ENCODE assay signal across 8 cellular contexts in the genomic region with DNA sequence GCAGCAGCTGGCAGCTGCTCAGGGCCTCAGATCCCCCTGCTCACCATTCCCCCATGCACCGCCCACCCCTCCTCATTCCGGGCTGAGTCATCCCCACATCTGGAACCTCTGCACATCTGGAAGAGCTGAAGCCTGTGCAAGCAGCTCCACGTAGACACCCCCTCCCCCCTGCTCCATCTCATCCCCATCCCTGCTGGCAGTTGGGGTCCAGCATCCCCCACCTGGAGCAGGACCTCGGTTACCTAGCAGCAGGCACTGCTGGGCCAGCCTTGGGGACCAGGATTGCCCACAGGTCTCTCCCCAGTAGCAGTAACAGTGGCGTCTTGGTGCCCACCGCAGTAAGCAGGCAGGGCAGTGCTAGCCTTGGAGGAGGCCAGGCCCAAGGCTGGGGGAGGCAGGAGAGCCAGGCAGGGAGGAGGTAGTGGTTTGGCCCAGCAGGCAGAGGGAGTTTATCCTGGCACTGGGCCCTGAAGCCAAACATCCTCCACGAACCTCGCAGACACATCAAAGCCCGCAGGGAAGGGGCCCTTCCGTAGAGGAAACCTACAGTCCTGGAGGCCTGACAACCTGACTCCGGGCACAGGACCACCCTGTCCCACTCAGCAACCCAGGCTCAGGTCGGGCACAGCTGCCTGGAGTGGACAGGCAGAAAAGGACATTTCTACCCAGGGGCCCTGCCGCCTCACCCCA. TPM values are rescaled to one million over a fixed set of nuclear protein-coding genes. Genes with fewer than 3 reads are reported as not detected.
DNase-seq lines count a peak whose midpoint lies in the region; ATAC-seq and TF ChIP-seq lines count a peak whose summit lies in the region.

No MANE protein-coding gene starts in this region.

- H3K27ac ChIP-seq in Peyer's patch (peak overlapping the region in 2 of 4 donors; percentile 3 to 35), smooth muscle cell (ENCODE audit: low read depth) (peak overlapping the region; percentile 88)

- TF ChIP-seq POLR2A in Peyer's patch (IDR thresholded peaks at IDR 0.05) = no peak

- H3K9me3 ChIP-seq in Peyer's patch = no peaks in the 10 kb centered on the region
- no peaks in the 10 kb centered on the region for H3K9me3 ChIP-seq in smooth muscle cell (replicated peaks; ENCODE audit: low read depth)

- no peak overlapping the region for H2AFZ ChIP-seq in smooth muscle cell (ENCODE audit: low read depth)

- H3K4me3 ChIP-seq in Peyer's patch (no peak overlapping the region), smooth muscle cell (no peak overlapping the region)

- 49% methylated on average over 13 of the region's 13 CpGs for WGBS in smooth muscle cell (ENCODE audit: low lambda C conversion rate)

- ATAC-seq in GM21737 (IDR thresholded peaks at IDR 0.05; ENCODE audit: unreplicated experiment) (no peak), GM21515 (IDR thresholded peaks at IDR 0.05; ENCODE audit: unreplicated experiment) (no peak), HG03520 (IDR thresholded peaks at IDR 0.05; ENCODE audit: unreplicated experiment) (no peak)

- peak; percentile 15 for DNase-seq in GM13976 (ENCODE audit: low spot score)
- peak in 2 of 3 donors; percentile 46 to 50 for DNase-seq in Peyer's patch
- DNase-seq in fibroblast of peridontal ligament (ENCODE audit: extremely low read depth) = peak; percentile 80
- no peak for DNase-seq in smooth muscle cell (lab: John Stamatoyannopoulos, UW; ENCODE audit: unreplicated experiment)
- no peak for DNase-seq in stimulated activated CD4-positive, alpha-beta T cell treated with anti-CD3 and anti-CD28 coated beads, Interleukin-4, amount 100 ng/mL, for 24 hours

- H4K20me1 ChIP-seq in smooth muscle cell (ENCODE audit: low read depth) = no peaks in the 10 kb centered on the region

- H3K9ac ChIP-seq in smooth muscle cell (ENCODE audit: low read depth) = peak overlapping the region; percentile 34

- H3K27me3 ChIP-seq in Peyer's patch (no peaks in the 10 kb centered on the region), smooth muscle cell (ENCODE audit: low read depth) (no peaks in the 10 kb centered on the region)

- H3K4me1 ChIP-seq in Peyer's patch (peaks cover 0 to 28% (median 0%) of the 10 kb centered on the region in 4 donors), smooth muscle cell (ENCODE audit: low read depth) (peaks cover 68% of the 10 kb centered on the region)

- in situ Hi-C loops in GM13976 (cut with MboI; ENCODE audit: low sequenced_read_pairs, unreplicated experiment) = loop anchor here (10.0 kb wide), 1 partner anchor 52 kb away; no protein-coding TSS in a partner anchor

- no peaks in the 10 kb centered on the region for H3K36me3 ChIP-seq in Peyer's patch
- H3K36me3 ChIP-seq in smooth muscle cell (ENCODE audit: low read depth) = no peaks in the 10 kb centered on the region

- H3F3A ChIP-seq in smooth muscle cell (ENCODE audit: low read depth) = peaks cover 31% of the 10 kb centered on the region

- no peak for TF ChIP-seq CTCF in GM13976 (IDR thresholded peaks at IDR 0.05; ENCODE audit: borderline replicate concordance, control extremely low read depth, extremely low read depth, insufficient read depth, missing control alignments)
- no peak for TF ChIP-seq CTCF in Peyer's patch (IDR thresholded peaks at IDR 0.05)
- TF ChIP-seq CTCF in smooth muscle cell (IDR thresholded peaks at IDR 0.05; ENCODE audit: borderline replicate concordance, insufficient read depth, poor library complexity, severe bottlenecking) = no peak

- peak overlapping the region; percentile 89 for H3K4me2 ChIP-seq in smooth muscle cell

- peaks cover 39% of the 10 kb centered on the region for H3K79me2 ChIP-seq in smooth muscle cell (ENCODE audit: low read depth)

RNA-seq across cellular contexts. Expression of gene TMEM92, which starts 7.7 kb away (rescaled TPM):
- 10 to 100 TPM in 3 of 4 donors, under 1 TPM in 1; 0.83 to 86.0 (median 50.6) TPM for total RNA-seq in Peyer's patch
- total RNA-seq in smooth muscle cell = 1.9 and 7.4 TPM in 2 replicates
- 4.8 and 14.4 TPM in 2 replicates for polyA plus RNA-seq in smooth muscle cell

Comparison
In these comparisons a context has a peak if more than half of its experiments do, and no peak if none do; other contexts are left out.
1. DNase-seq: peak in GM13976 (single experiment), Peyer's patch (2 of 3) and fibroblast of peridontal ligament (single experiment); none in smooth muscle cell (single experiment) and stimulated activated CD4-positive, alpha-beta T cell treated with anti-CD3 and anti-CD28 coated beads, Interleukin-4, amount 100 ng/mL, for 24 hours (single experiment).